In genomic region chr12:105091495-105092206, GRCh38 we compare ENCODE assay signal across 1 cellular context.
TF ChIP-seq lines count a peak whose summit lies in the region.

No MANE protein-coding gene starts in this region.

TF ChIP-seq in A549, 52 proteins besides CTCF, POLR2A, EP300 and RAD21 (continued from another document):
- TF ChIP-seq, protein P1, sequence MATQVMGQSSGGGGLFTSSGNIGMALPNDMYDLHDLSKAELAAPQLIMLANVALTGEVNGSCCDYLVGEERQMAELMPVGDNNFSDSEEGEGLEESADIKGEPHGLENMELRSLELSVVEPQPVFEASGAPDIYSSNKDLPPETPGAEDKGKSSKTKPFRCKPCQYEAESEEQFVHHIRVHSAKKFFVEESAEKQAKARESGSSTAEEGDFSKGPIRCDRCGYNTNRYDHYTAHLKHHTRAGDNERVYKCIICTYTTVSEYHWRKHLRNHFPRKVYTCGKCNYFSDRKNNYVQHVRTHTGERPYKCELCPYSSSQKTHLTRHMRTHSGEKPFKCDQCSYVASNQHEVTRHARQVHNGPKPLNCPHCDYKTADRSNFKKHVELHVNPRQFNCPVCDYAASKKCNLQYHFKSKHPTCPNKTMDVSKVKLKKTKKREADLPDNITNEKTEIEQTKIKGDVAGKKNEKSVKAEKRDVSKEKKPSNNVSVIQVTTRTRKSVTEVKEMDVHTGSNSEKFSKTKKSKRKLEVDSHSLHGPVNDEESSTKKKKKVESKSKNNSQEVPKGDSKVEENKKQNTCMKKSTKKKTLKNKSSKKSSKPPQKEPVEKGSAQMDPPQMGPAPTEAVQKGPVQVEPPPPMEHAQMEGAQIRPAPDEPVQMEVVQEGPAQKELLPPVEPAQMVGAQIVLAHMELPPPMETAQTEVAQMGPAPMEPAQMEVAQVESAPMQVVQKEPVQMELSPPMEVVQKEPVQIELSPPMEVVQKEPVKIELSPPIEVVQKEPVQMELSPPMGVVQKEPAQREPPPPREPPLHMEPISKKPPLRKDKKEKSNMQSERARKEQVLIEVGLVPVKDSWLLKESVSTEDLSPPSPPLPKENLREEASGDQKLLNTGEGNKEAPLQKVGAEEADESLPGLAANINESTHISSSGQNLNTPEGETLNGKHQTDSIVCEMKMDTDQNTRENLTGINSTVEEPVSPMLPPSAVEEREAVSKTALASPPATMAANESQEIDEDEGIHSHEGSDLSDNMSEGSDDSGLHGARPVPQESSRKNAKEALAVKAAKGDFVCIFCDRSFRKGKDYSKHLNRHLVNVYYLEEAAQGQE (IDR thresholded peaks at IDR 0.05), result no peak
- TF ChIP-seq, protein P2, sequence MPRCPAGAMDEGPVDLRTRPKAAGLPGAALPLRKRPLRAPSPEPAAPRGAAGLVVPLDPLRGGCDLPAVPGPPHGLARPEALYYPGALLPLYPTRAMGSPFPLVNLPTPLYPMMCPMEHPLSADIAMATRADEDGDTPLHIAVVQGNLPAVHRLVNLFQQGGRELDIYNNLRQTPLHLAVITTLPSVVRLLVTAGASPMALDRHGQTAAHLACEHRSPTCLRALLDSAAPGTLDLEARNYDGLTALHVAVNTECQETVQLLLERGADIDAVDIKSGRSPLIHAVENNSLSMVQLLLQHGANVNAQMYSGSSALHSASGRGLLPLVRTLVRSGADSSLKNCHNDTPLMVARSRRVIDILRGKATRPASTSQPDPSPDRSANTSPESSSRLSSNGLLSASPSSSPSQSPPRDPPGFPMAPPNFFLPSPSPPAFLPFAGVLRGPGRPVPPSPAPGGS (IDR thresholded peaks at IDR 0.05), result no peak
- no peak for TF ChIP-seq NFE2L2 (conservative IDR thresholded peaks at IDR 0.05; ENCODE audit: low read length)
- no peak for TF ChIP-seq ZC3H11A (IDR thresholded peaks at IDR 0.05)
- TF ChIP-seq, protein P3, sequence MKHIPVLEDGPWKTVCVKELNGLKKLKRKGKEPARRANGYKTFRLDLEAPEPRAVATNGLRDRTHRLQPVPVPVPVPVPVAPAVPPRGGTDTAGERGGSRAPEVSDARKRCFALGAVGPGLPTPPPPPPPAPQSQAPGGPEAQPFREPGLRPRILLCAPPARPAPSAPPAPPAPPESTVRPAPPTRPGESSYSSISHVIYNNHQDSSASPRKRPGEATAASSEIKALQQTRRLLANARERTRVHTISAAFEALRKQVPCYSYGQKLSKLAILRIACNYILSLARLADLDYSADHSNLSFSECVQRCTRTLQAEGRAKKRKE (CRISPR knock-in tag; IDR thresholded peaks at IDR 0.05; ENCODE audit: low read depth), result no peak
- TF ChIP-seq MAFK (IDR thresholded peaks at IDR 0.05; ENCODE audit: partially characterized antibody), result no peak
